Comparison of ENCODE assay signal across 1 cellular context in genomic region chr14:71702799-71703198, GRCh38.
TF ChIP-seq lines count a peak whose summit lies in the region.

No MANE protein-coding gene starts in this region.

TF ChIP-seq in GM23338, 12 proteins besides CTCF, POLR2A, EP300 and RAD21 (continued from another document):
- TF ChIP-seq ZNF462 (CRISPR knock-in tag; IDR thresholded peaks at IDR 0.05): no peak
- TF ChIP-seq ETS1 (IDR thresholded peaks at IDR 0.05): no peak
- no peak for TF ChIP-seq ZNF331 (CRISPR knock-in tag; IDR thresholded peaks at IDR 0.05; ENCODE audit: low read depth)
- TF ChIP-seq JUNB (IDR thresholded peaks at IDR 0.05; ENCODE audit: unreplicated experiment): no peak
- no peak for TF ChIP-seq CREB1 (CRISPR knock-in tag; IDR thresholded peaks at IDR 0.05; ENCODE audit: low read depth)
- TF ChIP-seq EZH2 (IDR thresholded peaks at IDR 0.05; ENCODE audit: low read depth, unreplicated experiment): no peak
- TF ChIP-seq NANOG (IDR thresholded peaks at IDR 0.05; ENCODE audit: borderline replicate concordance): no peak
- no peak for TF ChIP-seq EZH2phosphoT487 (IDR thresholded peaks at IDR 0.05; ENCODE audit: unreplicated experiment)
